Comparison of ENCODE assay signal across 23 cellular contexts in the genomic region with DNA sequence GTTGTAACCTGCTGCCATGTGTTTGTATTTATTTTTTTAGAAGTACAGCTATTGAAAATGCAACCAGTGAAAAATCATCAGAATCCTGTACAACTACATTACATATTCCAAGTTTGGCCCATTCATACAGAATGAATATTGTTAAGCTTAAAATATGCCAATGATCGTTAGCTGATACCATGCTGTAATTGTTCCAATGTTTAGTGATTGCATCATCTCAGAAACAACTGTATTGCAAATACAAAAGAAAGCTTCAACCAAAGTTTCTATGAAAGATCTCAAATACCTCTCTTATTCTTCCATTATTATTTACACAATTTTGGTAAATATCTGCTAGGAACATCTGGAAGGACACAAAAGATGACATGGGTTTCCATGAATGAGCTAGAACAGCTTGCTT.
"Had no signal": no experiment of that assay in that cellular context is flagged by ENCODE, and none has a peak within 500 bp of the region (broad histone marks: within the 10 kb centered on the region; RNA-seq: fewer than 3 reads in every experiment).

No MANE protein-coding gene starts in this region.

- H3K27ac Mint-ChIP-seq: IgD-negative memory B cell had no signal

- H3K9me3 ChIP-seq: SJSA1 had no signal

- H3K4me1 Mint-ChIP-seq: IgD-negative memory B cell had no signal

- H3K4me3 ChIP-seq: SJSA1, SK-N-MC had no signal

- H3K4me3 Mint-ChIP-seq: IgD-negative memory B cell had no signal

- FAIRE-seq: HTR-8/SVneo, RCC 7860 had no signal

- H3K4me1 ChIP-seq: SJSA1 had no signal

- H3K27ac ChIP-seq: HL-60, SJSA1, SK-N-MC had no signal

- H3K36me3 ChIP-seq: SJSA1 had no signal

- H3K36me3 Mint-ChIP-seq: IgD-negative memory B cell had no signal

- DNase-seq: Karpas-422, KG1, MM.1S, NCI-H1092 treated with DMSO at 0.1 percent for 48 hours, NCI-H1436, NCI-H187, NCI-H2029, NCI-H2081 treated with DMSO at 0.1 percent for 48 hours, NCI-H2171, NCI-H226, NCI-H446, NCI-H510A, NCI-H524 treated with DMSO at 0.1 percent for 48 hours, NCI-H774, Right ventricle myocardium superior, RPMI8226, SIG-M5 had no signal

- H3K27me3 ChIP-seq: SJSA1 had no signal

- H3K9me3 Mint-ChIP-seq: IgD-negative memory B cell had no signal

- H3K27me3 Mint-ChIP-seq: IgD-negative memory B cell had no signal
